Comparison of ENCODE assay signal across 8 cellular contexts in the genomic region with DNA sequence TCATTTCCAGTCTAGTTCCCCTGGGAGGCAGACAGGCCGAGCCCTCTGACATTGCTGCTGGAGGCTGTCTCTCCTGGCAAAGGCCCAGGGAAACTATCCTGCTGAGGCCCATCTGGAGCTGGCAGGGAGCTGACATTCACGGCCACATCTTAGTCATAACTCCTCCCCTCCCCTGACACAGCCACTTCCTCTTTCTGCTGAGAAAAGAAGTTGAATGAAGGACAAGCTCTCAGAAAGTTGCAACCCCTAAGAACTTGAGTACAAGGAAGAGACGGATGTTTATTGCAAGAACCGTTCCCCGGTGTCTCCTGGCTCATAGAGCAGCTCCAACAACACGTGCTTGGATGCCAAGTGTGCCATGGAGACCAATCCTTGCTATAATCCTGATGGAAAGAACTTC. TPM values are rescaled to one million over a fixed set of nuclear protein-coding genes. Genes with fewer than 3 reads are reported as not detected.
A peak's percentile ranks its signal among the peaks of the same experiment; 100 is the strongest.
DNase-seq lines count a peak whose midpoint lies in the region; ATAC-seq lines count a peak whose summit lies in the region.
"Not testable (repeated sequence)": the region's sequence is repeated elsewhere in the genome, so short reads cannot be mapped to it uniquely, and the experiment has no call there.

No MANE protein-coding gene starts in this region.

- peak; percentile 91 for DNase-seq in EH (ENCODE audit: low read depth)
- peak; percentile 97 for DNase-seq in OCI-M1 (lab: John Stamatoyannopoulos, UW)
- peak; percentile 44 for DNase-seq in activated T-cell treated with anti-CD3 and anti-CD28 coated beads for 24 hours (ENCODE audit: low read depth)
- peak; percentile 52 for DNase-seq in naive B cell
- peak; percentile 40 to 54 for DNase-seq in stimulated activated naive CD8-positive, alpha-beta T cell treated with anti-CD3 and anti-CD28 coated beads, Interleukin-15, amount 100 ng/mL, for 72 hours

- not testable (repeated sequence) for H3K4me1 Mint-ChIP-seq in naive B cell
- H3K4me1 Mint-ChIP-seq in stimulated activated naive CD8-positive, alpha-beta T cell treated with anti-CD3 and anti-CD28 coated beads, Interleukin-15, amount 100 ng/mL, for 72 hours, result peaks cover 29% of the 10 kb centered on the region

- H3K27me3 Mint-ChIP-seq in naive B cell; stimulated activated naive CD8-positive, alpha-beta T cell treated with anti-CD3 and anti-CD28 coated beads, Interleukin-15, amount 100 ng/mL, for 72 hours: not testable (repeated sequence)

- H3K9me3 Mint-ChIP-seq in naive B cell; stimulated activated naive CD8-positive, alpha-beta T cell treated with anti-CD3 and anti-CD28 coated beads, Interleukin-15, amount 100 ng/mL, for 72 hours: not testable (repeated sequence)

- ATAC-seq in GM21619 (IDR thresholded peaks at IDR 0.05; ENCODE audit: unreplicated experiment) (peak; percentile 98), HG03521 (IDR thresholded peaks at IDR 0.05; ENCODE audit: unreplicated experiment) (peak; percentile 95), esophagus mucosa (peak; percentile 97), naive B cell (ENCODE audit: low read depth in 2 of 2) (peak; percentile 96 to 97)
- ATAC-seq in stimulated activated naive CD8-positive, alpha-beta T cell treated with anti-CD3 and anti-CD28 coated beads, Interleukin-15, amount 100 ng/mL, for 72 hours, result peak; percentile 90

- H3K4me3 Mint-ChIP-seq in naive B cell, result peak overlapping the region in 7 of 8 donors; percentile 33 to 73 (median 45)
- H3K4me3 Mint-ChIP-seq in stimulated activated naive CD8-positive, alpha-beta T cell treated with anti-CD3 and anti-CD28 coated beads, Interleukin-15, amount 100 ng/mL, for 72 hours, result peak overlapping the region in 1 of 2 donors; percentile 39

- peak overlapping the region in 3 of 6 donors; percentile 37 to 87 (median 56) for H3K27ac Mint-ChIP-seq in naive B cell
- H3K27ac Mint-ChIP-seq in stimulated activated naive CD8-positive, alpha-beta T cell treated with anti-CD3 and anti-CD28 coated beads, Interleukin-15, amount 100 ng/mL, for 72 hours, result not testable (repeated sequence)

- H3K36me3 Mint-ChIP-seq in naive B cell, result not testable (repeated sequence)

RNA-seq across cellular contexts. Expression of gene POMZP3, which starts 21.1 kb away (rescaled TPM):
- total RNA-seq in esophagus mucosa, result 14.7 TPM
- polyA plus RNA-seq in naive B cell (ENCODE audit: low read depth in 6 of 6), result 10 to 100 TPM in 1 of 6 donors, 1 to 10 TPM in 4, under 1 TPM in 1; 0.36 to 16.2 (median 4.7) TPM

Comparison
In these comparisons a context has a peak if more than half of its experiments do, and no peak if none do; other contexts are left out.
1. Peak in every context shown above with its lines: DNase-seq and ATAC-seq.
2. DNase-seq: peak in every context shown above with its lines; median percentile 97 in OCI-M1; 91 in EH; 52 in naive B cell; 47 in stimulated activated naive CD8-positive, alpha-beta T cell treated with anti-CD3 and anti-CD28 coated beads, Interleukin-15, amount 100 ng/mL, for 72 hours; 44 in activated T-cell treated with anti-CD3 and anti-CD28 coated beads for 24 hours.